In genomic region chr17:59464246-59464645, GRCh38 we compare ENCODE assay signal across 16 cellular contexts.
DNase-seq lines count a peak whose midpoint lies in the region; ATAC-seq, FAIRE-seq and TF ChIP-seq lines count a peak whose summit lies in the region.
"Had no signal": no experiment of that assay in that cellular context is flagged by ENCODE, and none has a peak within 500 bp of the region (broad histone marks: within the 10 kb centered on the region; RNA-seq: fewer than 3 reads in every experiment).

No MANE protein-coding gene starts in this region.

- DNase-seq in GM12878 (ENCODE audit: low read depth, low spot score): no peak
- peak; percentile 60 for DNase-seq in esophagus muscularis mucosa (ENCODE audit: extremely low spot score)
- peak; percentile 25 for DNase-seq in osteocyte (ENCODE audit: extremely low spot score, unreplicated experiment)
- DNase-seq in urothelium cell line (ENCODE audit: low spot score): no peak
- no peak for DNase-seq in T-helper 9 cell
- DNase-seq in mesothelial cell of epicardium (ENCODE audit: low spot score in 2 of 2, unreplicated experiment in 2 of 2): no peak
- DNase-seq: Calu3, DMS 273 treated with DMSO at 0.1 percent for 48 hours, DMS79, GDM1, GM23248 had no signal

- intact Hi-C loops in GM12878 (cut with micrococcal nuclease; ENCODE audit: unreplicated experiment) (no loop called here), esophagus muscularis mucosa (cut with DNase I) (no loop called here)

- no peaks in the 10 kb centered on the region for H3K79me2 ChIP-seq in GM12878 (ENCODE audit: control insufficient read depth, insufficient read depth, low read length)

- TF ChIP-seq CTCF in GM12878 (IDR thresholded peaks at IDR 0.05 in 2 of 3, conservative IDR thresholded peaks at IDR 0.05 in 1 of 3; ENCODE audit: control insufficient read depth in 2 of 3, extremely low read depth in 1 of 3, insufficient read depth in 1 of 3, low read depth in 3 of 3, low read length in 3 of 3) (no peak), esophagus muscularis mucosa (IDR thresholded peaks at IDR 0.05) (no peak), osteocyte (IDR thresholded peaks at IDR 0.05) (no peak), mesothelial cell of epicardium (IDR thresholded peaks at IDR 0.05; ENCODE audit: unreplicated experiment) (no peak)

- H3K4me1 Mint-ChIP-seq in osteocyte (ENCODE audit: unreplicated experiment) (no peaks in the 10 kb centered on the region), mesothelial cell of epicardium (no peaks in the 10 kb centered on the region)
- H3K4me1 Mint-ChIP-seq: B cell had no signal

- POLR2A ChIA-PET in GM12878 (lab: Charles Lee): no interaction called here

- no peak for TF ChIP-seq RAD21 in GM12878 (IDR thresholded peaks at IDR 0.05; ENCODE audit: insufficient read depth, low read depth, low read length)

- no peaks in the 10 kb centered on the region for H3K9me3 Mint-ChIP-seq in osteocyte (ENCODE audit: unreplicated experiment)
- H3K9me3 Mint-ChIP-seq in mesothelial cell of epicardium: no peaks in the 10 kb centered on the region
- H3K9me3 Mint-ChIP-seq: CD8-positive, alpha-beta T cell had no signal

- RAD21 ChIA-PET in GM12878 (lab: Charles Lee; ENCODE audit: unreplicated experiment): interaction anchor here (2.0 kb wide), 1 partner anchor 154 kb away, joined by 5 read pairs; no protein-coding TSS in a partner anchor

- no peaks in the 10 kb centered on the region for H3K9me3 ChIP-seq in GM12878 (replicated peaks; ENCODE audit: control insufficient read depth, insufficient read depth, low read length)
- no peaks in the 10 kb centered on the region for H3K9me3 ChIP-seq in esophagus muscularis mucosa
- H3K9me3 ChIP-seq: BLaER1 treated with 17β-estradiol and CSF1 and Interleukin-3, amounts not matched to agents 10 nM and 100 nM had no signal

- H3K9ac ChIP-seq in GM12878 (ENCODE audit: control insufficient read depth, insufficient read depth, low read length): no peak overlapping the region
- H3K9ac ChIP-seq: BLaER1 treated with 17β-estradiol and CSF1 and Interleukin-3, amounts not matched to agents 10 nM and 100 nM; GM23248; KMS-11 had no signal

- in situ Hi-C loops in GM12878 (cut with MboI): no loop called here

- H3K4me1 ChIP-seq in GM12878 (ENCODE audit: control insufficient read depth, insufficient read depth, low read length) (no peaks in the 10 kb centered on the region), esophagus muscularis mucosa (no peaks in the 10 kb centered on the region)

- 0 out of 4 replicates have a peak, but pooled peaks cover 0 to 1% of the 10 kb centered on the region in 2 experiments for H3K27me3 ChIP-seq in GM12878 (replicated peaks in 1 of 2; ENCODE audit: control insufficient read depth in 2 of 2, insufficient read depth in 2 of 2, low read length in 1 of 2)
- H3K27me3 ChIP-seq in esophagus muscularis mucosa: no peaks in the 10 kb centered on the region
- H3K27me3 ChIP-seq: BLaER1 treated with 17β-estradiol and CSF1 and Interleukin-3, amounts not matched to agents 10 nM and 100 nM had no signal

- H4K20me1 ChIP-seq in GM12878 (ENCODE audit: control insufficient read depth, insufficient read depth): no peaks in the 10 kb centered on the region
- H4K20me1 ChIP-seq: BLaER1 treated with 17β-estradiol and CSF1 and Interleukin-3, amounts not matched to agents 10 nM and 100 nM had no signal

- WGBS in GM12878 (ENCODE audit: insufficient coverage, insufficient replicate concordance, low lambda C conversion rate, missing lambda C conversion rate): 52% methylated on average over 5 of the region's 5 CpGs
- WGBS in esophagus muscularis mucosa: 91% methylated on average over 5 of the region's 5 CpGs

- no peak overlapping the region for H3K4me3 ChIP-seq in GM12878
- H3K4me3 ChIP-seq in esophagus muscularis mucosa: no peak overlapping the region
- H3K4me3 ChIP-seq: BLaER1 treated with 17β-estradiol and CSF1 and Interleukin-3, amounts not matched to agents 10 nM and 100 nM; GM23248 had no signal

- BruUV-seq in GM12878 (replicated peaks; lab: Mats Ljungman, UMichigan): no TSS peak

- TF ChIP-seq POLR2A in GM12878 (IDR thresholded peaks at IDR 0.05; ENCODE audit: low read depth, low read length): no peak
- no peak for TF ChIP-seq POLR2A in esophagus muscularis mucosa (IDR thresholded peaks at IDR 0.05; ENCODE audit: low read depth)

- H3K36me3 Mint-ChIP-seq in osteocyte (ENCODE audit: unreplicated experiment) (no peaks in the 10 kb centered on the region), mesothelial cell of epicardium (no peaks in the 10 kb centered on the region)
- H3K36me3 Mint-ChIP-seq: CD8-positive, alpha-beta T cell had no signal

- H3K4me3 Mint-ChIP-seq in osteocyte (ENCODE audit: unreplicated experiment): no peak overlapping the region
- no peak overlapping the region for H3K4me3 Mint-ChIP-seq in mesothelial cell of epicardium
- H3K4me3 Mint-ChIP-seq: B cell; CD8-positive, alpha-beta T cell had no signal

- CTCF ChIA-PET in GM12878 (lab: Yijun Ruan, JAX): interaction anchor here (0.9 to 1.3 kb wide), 3 partner anchors 10 to 154 kb away, joined by 3 to 5 read pairs (median 3); no protein-coding TSS in a partner anchor

- TF ChIP-seq EP300 in GM12878 (IDR thresholded peaks at IDR 0.05; ENCODE audit: borderline replicate concordance in 1 of 2, control insufficient read depth in 1 of 2, low read depth in 2 of 2, low read length in 2 of 2): no peak
- no peak for TF ChIP-seq EP300 in esophagus muscularis mucosa (IDR thresholded peaks at IDR 0.05)

- H3K27me3 Mint-ChIP-seq in osteocyte (ENCODE audit: unreplicated experiment): peaks cover 6% of the 10 kb centered on the region
- H3K27me3 Mint-ChIP-seq in mesothelial cell of epicardium (ENCODE audit: low read depth): no peaks in the 10 kb centered on the region

- H3K27ac ChIP-seq in GM12878 (ENCODE audit: control insufficient read depth, insufficient read depth) (no peak overlapping the region), esophagus muscularis mucosa (replicated peaks in 1 of 4) (no peak overlapping the region)
- H3K27ac ChIP-seq: BLaER1 treated with 17β-estradiol and CSF1 and Interleukin-3, amounts not matched to agents 10 nM and 100 nM; GM23248; KMS-11 had no signal

- H3K4me2 ChIP-seq in GM12878 (ENCODE audit: control insufficient read depth, insufficient read depth): no peak overlapping the region
- H3K4me2 ChIP-seq: BLaER1 treated with 17β-estradiol and CSF1 and Interleukin-3, amounts not matched to agents 10 nM and 100 nM; KMS-11 had no signal

- ATAC-seq in GM12878: no peak
- ATAC-seq in GM21367 (IDR thresholded peaks at IDR 0.05; ENCODE audit: unreplicated experiment): no peak
- ATAC-seq: CD8-positive, alpha-beta T cell had no signal

- no peaks in the 10 kb centered on the region for H3K36me3 ChIP-seq in GM12878 (ENCODE audit: control insufficient read depth in 2 of 2, insufficient read depth in 2 of 2, low read length in 1 of 2)
- H3K36me3 ChIP-seq in esophagus muscularis mucosa: no peaks in the 10 kb centered on the region
- H3K36me3 ChIP-seq: BLaER1 treated with 17β-estradiol and CSF1 and Interleukin-3, amounts not matched to agents 10 nM and 100 nM had no signal

- SMC1A ChIA-PET in GM12878 (lab: Charles Lee; ENCODE audit: uncharacterized antibody, unreplicated experiment): interaction anchor here (0.7 kb wide), 1 partner anchor 89 kb away, joined by 3 read pairs; no protein-coding TSS in a partner anchor

- FAIRE-seq in GM12878 (lab: Jason Lieb, UNC): peak; percentile 47
- peak; percentile 55 for FAIRE-seq in urothelium cell line (lab: Jason Lieb, UNC)

- H2AFZ ChIP-seq in GM12878 (ENCODE audit: control insufficient read depth, low read depth, low read length): no peak overlapping the region
- H2AFZ ChIP-seq: GM23248 had no signal

- H3K27ac Mint-ChIP-seq in osteocyte (ENCODE audit: unreplicated experiment) (no peak overlapping the region), mesothelial cell of epicardium (no peak overlapping the region)
- H3K27ac Mint-ChIP-seq: B cell; CD8-positive, alpha-beta T cell had no signal

TF ChIP-seq in GM12878, 131 proteins besides CTCF, POLR2A, EP300 and RAD21 (continues in another document):
- TF ChIP-seq CEBPB (IDR thresholded peaks at IDR 0.05; ENCODE audit: borderline replicate concordance in 1 of 2, low read depth in 2 of 2, low read length in 2 of 2) (no peak), USF1 (IDR thresholded peaks at IDR 0.05; ENCODE audit: borderline replicate concordance, extremely low read length, insufficient read depth, low read depth, low read length) (no peak)

Comparison
In these comparisons a context has a peak if more than half of its experiments do, and no peak if none do; other contexts are left out.
1. DNase-seq: peak in esophagus muscularis mucosa (single experiment) and osteocyte (single experiment); none in GM12878 (single experiment), urothelium cell line (single experiment), T-helper 9 cell (single experiment) and mesothelial cell of epicardium (0 of 2).